11 cellular contexts compared by ENCODE assay signal in genomic region chr10:21195149-21195731, GRCh38.
DNase-seq lines count a peak whose midpoint lies in the region; ATAC-seq lines count a peak whose summit lies in the region.
"Had no signal": no experiment of that assay in that cellular context is flagged by ENCODE, and none has a peak within 500 bp of the region (broad histone marks: within the 10 kb centered on the region; RNA-seq: fewer than 3 reads in every experiment).

No MANE protein-coding gene starts in this region.

- no peaks in the 10 kb centered on the region for H3K9me3 ChIP-seq in trophoblast cell (ENCODE audit: insufficient read depth, low read depth, low read length)

- H3K4me1 ChIP-seq in trophoblast cell (ENCODE audit: control insufficient read depth in 1 of 2, insufficient read depth in 2 of 2, low read length in 2 of 2): no peaks in the 10 kb centered on the region

- H2AK5ac ChIP-seq in trophoblast cell (ENCODE audit: low read length): no peak overlapping the region

- no peak overlapping the region for H3K4ac ChIP-seq in trophoblast cell (ENCODE audit: low read depth, low read length)

- H3K4me3 ChIP-seq in trophoblast cell (ENCODE audit: low read depth, low read length): no peak overlapping the region
- H3K4me3 ChIP-seq: thoracic aorta had no signal

- no peak overlapping the region for H4K12ac ChIP-seq in trophoblast cell (ENCODE audit: low read depth, low read length)

- H3K27ac ChIP-seq in trophoblast cell (ENCODE audit: low read depth, low read length): no peak overlapping the region
- H3K27ac ChIP-seq: 22Rv1, thoracic aorta had no signal

- H4K91ac ChIP-seq in trophoblast cell (ENCODE audit: low read depth, low read length): no peak overlapping the region

- no peak overlapping the region for H3K14ac ChIP-seq in trophoblast cell (ENCODE audit: low read length)

- no CpG with 5 or more reads among the region's 1 CpG for WGBS in trophoblast cell (ENCODE audit: extremely low coverage, insufficient coverage, insufficient read length)

- no peak overlapping the region for H2BK120ac ChIP-seq in trophoblast cell (ENCODE audit: insufficient read depth, low read length, poor library complexity)

- no peak overlapping the region for H2BK5ac ChIP-seq in trophoblast cell (ENCODE audit: low read depth, low read length, poor library complexity)

- no peak overlapping the region for H3K4me2 ChIP-seq in trophoblast cell (ENCODE audit: low read length)

- H3K23ac ChIP-seq in trophoblast cell (ENCODE audit: low read length): no peak overlapping the region

- H3K27me3 ChIP-seq in trophoblast cell (ENCODE audit: insufficient read depth, low read length): no peaks in the 10 kb centered on the region

- no peaks in the 10 kb centered on the region for H3K79me1 ChIP-seq in trophoblast cell (ENCODE audit: low read length)

- H2AFZ ChIP-seq in trophoblast cell (ENCODE audit: insufficient read depth, low read length, poor library complexity): no peak overlapping the region

- no peak overlapping the region for H3K18ac ChIP-seq in trophoblast cell (ENCODE audit: low read length)

- ATAC-seq in esophagus mucosa (peak; percentile 82), GM18907 (IDR thresholded peaks at IDR 0.05; ENCODE audit: unreplicated experiment) (no peak), HG02678 (IDR thresholded peaks at IDR 0.05; ENCODE audit: unreplicated experiment) (no peak)

- no peaks in the 10 kb centered on the region for H3K36me3 ChIP-seq in trophoblast cell (ENCODE audit: control insufficient read depth in 1 of 2, insufficient read depth in 2 of 2, low read length in 2 of 2)
- H3K36me3 ChIP-seq: thoracic aorta had no signal

- no peaks in the 10 kb centered on the region for H3K79me2 ChIP-seq in trophoblast cell (ENCODE audit: control insufficient read depth, insufficient read depth, low read length, poor library complexity)

- no peak overlapping the region for H4K8ac ChIP-seq in trophoblast cell (ENCODE audit: low read depth, low read length)

- peak; percentile 5 for DNase-seq in NCI-H1105 treated with DMSO at 0.1 percent for 48 hours (lab: John Stamatoyannopoulos, UW)
- DNase-seq in NCI-H1105 (lab: John Stamatoyannopoulos, UW): no peak
- peak; percentile 63 for DNase-seq in NCI-H748 treated with DMSO at 0.1 percent for 48 hours (lab: John Stamatoyannopoulos, UW)
- DNase-seq in trophoblast cell: peak; percentile 66 to 87
- DNase-seq in NCI-H1694 (lab: John Stamatoyannopoulos, UW): no peak
- DNase-seq: activated gamma-delta T cell treated with Interleukin-2 at 50 U/mL for 16 hours had no signal

- no peak overlapping the region for H2BK12ac ChIP-seq in trophoblast cell (ENCODE audit: low read length)

- H3K9ac ChIP-seq in trophoblast cell (ENCODE audit: low read length): no peak overlapping the region

Comparison
In these comparisons a context has a peak if more than half of its experiments do, and no peak if none do; other contexts are left out.
1. DNase-seq: peak in NCI-H1105 treated with DMSO at 0.1 percent for 48 hours (single experiment), NCI-H748 treated with DMSO at 0.1 percent for 48 hours (single experiment) and trophoblast cell (2 of 2); none in NCI-H1105 (single experiment) and NCI-H1694 (single experiment).